ENCODE assay signal across 7 cellular contexts in the genomic region with DNA sequence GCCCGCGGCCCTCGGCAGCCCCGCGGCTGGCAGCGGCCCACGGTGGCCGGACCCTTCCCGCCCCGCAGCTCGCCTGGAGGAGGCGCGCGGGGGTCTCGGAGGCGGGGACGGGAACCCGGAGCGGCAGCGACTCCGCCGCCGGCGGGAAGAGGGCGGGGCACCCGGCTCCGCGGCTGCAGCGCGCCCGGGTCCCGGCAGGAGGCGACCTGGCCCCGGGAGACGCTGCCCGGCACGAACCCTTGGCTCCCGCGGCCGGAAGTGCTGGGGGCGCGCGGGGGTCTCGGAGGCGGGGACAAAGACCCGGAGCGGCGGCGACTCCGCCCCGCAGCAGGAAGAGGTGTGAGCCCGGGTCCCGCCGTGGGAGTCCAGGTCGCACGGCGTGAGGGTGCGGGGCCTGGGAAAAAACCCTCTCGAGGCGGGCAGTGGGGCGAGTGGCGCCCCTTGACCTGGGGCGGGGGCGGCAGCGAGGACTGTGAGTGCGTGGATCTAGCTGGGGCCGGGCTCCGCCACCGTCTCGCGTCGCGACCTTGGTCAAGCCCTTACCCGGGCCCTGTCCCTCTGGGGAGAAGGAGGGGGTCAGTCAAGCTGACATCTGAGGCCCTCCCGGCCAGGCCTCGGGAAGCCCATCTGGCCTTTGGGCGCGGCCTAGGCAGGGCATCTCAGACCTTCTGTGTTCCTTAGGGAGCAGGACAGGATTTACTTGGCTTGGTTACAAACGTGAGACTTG. TPM values are rescaled to one million over a fixed set of nuclear protein-coding genes. Genes with fewer than 3 reads are reported as not detected.
DNase-seq lines count a peak whose midpoint lies in the region; ATAC-seq, FAIRE-seq and TF ChIP-seq lines count a peak whose summit lies in the region.

A gene (minus strand): TSS at position 151 of the 727 bp plus-strand sequence. CDS start 230 bp downstream, outside the sequence.

- dilution Hi-C loops in keratinocyte (cut with MboI; ENCODE audit: extremely low pct_ligation_motif_present, low sequenced_read_pairs): no loop called here

- H3K79me2 ChIP-seq in keratinocyte (ENCODE audit: control insufficient read depth, insufficient read depth, low read length): no peaks in the 10 kb centered on the region

- H3K9me1 ChIP-seq in keratinocyte (ENCODE audit: control insufficient read depth, extremely low read depth, insufficient read depth, low read length): no peaks in the 10 kb centered on the region

- no peaks in the 10 kb centered on the region for H3K9me3 ChIP-seq in keratinocyte (ENCODE audit: control insufficient read depth, low read depth, low read length)

- no peak for FAIRE-seq in keratinocyte (lab: Jason Lieb, UNC)

- peak; percentile 96 for TF ChIP-seq CTCF in GM13977 (IDR thresholded peaks at IDR 0.05; ENCODE audit: extremely low read depth, insufficient read depth, missing control alignments)
- peak; percentile 31 to 80 (median 61) for TF ChIP-seq CTCF in keratinocyte (optimal IDR thresholded peaks at IDR 0.05 in 1 of 3, IDR thresholded peaks at IDR 0.05 in 1 of 3, conservative IDR thresholded peaks at IDR 0.05 in 1 of 3; ENCODE audit: extremely low read depth in 1 of 3, insufficient read depth in 2 of 3, low read length in 3 of 3)

- H3K27ac ChIP-seq in caudate nucleus (ENCODE audit: low read depth, low read length) (peak within 1 kb of the TSS; percentile 40), keratinocyte (ENCODE audit: control insufficient read depth, insufficient read depth, low read length) (peak within 1 kb of the TSS; percentile 58)

- no peaks in the 10 kb centered on the region for H4K20me1 ChIP-seq in keratinocyte (ENCODE audit: control insufficient read depth, extremely low read depth, insufficient read depth, low read length)

- peak within 1 kb of the TSS; percentile 80 for H2AFZ ChIP-seq in keratinocyte (ENCODE audit: control insufficient read depth, low read length)

- H3K4me3 ChIP-seq in keratinocyte (ENCODE audit: control insufficient read depth in 2 of 3, extremely low read depth in 1 of 3, insufficient read depth in 2 of 3, low read depth in 1 of 3, low read length in 3 of 3): peak within 1 kb of the TSS; percentile 48 to 75 (median 66)

- peak; percentile 70 for ATAC-seq in HG02840 (IDR thresholded peaks at IDR 0.05; ENCODE audit: low FRiP score, unreplicated experiment)

- H3K36me3 ChIP-seq in keratinocyte (ENCODE audit: control insufficient read depth in 2 of 2, extremely low read depth in 1 of 2, insufficient read depth in 2 of 2, low read length in 2 of 2): no peaks in the 10 kb centered on the region

- in situ Hi-C loops in GM13977 (cut with MboI; ENCODE audit: low pct_unique_long_range_greater_than_20kb, low sequenced_read_pairs, unreplicated experiment): loop anchor here (5.0 kb wide), 1 partner anchor 66 kb away; no protein-coding TSS in a partner anchor

- DNase-seq in GM13977 (ENCODE audit: low spot score) (peak; percentile 97), NCI-H2029 treated with DMSO at 0.1 percent for 48 hours (lab: John Stamatoyannopoulos, UW) (peak; percentile 5), caudate nucleus (lab: John Stamatoyannopoulos, UW) (peak in 40 of 61 donors; percentile 4 to 69 (median 34)), keratinocyte (ENCODE audit: low read depth, low spot score) (no peak)
- DNase-seq in activated CD4-positive, CD25-positive, alpha-beta regulatory T cell (lab: John Stamatoyannopoulos, UW): peak; percentile 48 to 72 (median 58)
- DNase-seq in stimulated activated CD4-positive, alpha-beta T cell treated with anti-CD3 and anti-CD28 coated beads, Interleukin-12 subunit alpha, Interleukin-12 subunit beta, amount 100 ng/mL, for 48 hours (ENCODE audit: low read depth in 2 of 3, low spot score in 1 of 3): peak; percentile 34 to 70 (median 58)

- H3K27me3 ChIP-seq in keratinocyte (ENCODE audit: control insufficient read depth, extremely low read depth, insufficient read depth, low read length): no peaks in the 10 kb centered on the region

- peak within 1 kb of the TSS; percentile 72 for H3K4me2 ChIP-seq in keratinocyte (ENCODE audit: control insufficient read depth, extremely low read depth, insufficient read depth, low read depth, low read length)

- H3K9ac ChIP-seq in keratinocyte (ENCODE audit: control insufficient read depth, extremely low read depth, insufficient read depth, low read length): peak within 1 kb of the TSS; percentile 79

- peaks cover 33% of the 10 kb centered on the region for H3K4me1 ChIP-seq in keratinocyte (ENCODE audit: control insufficient read depth, extremely low read depth, insufficient read depth, low read length)

RNA-seq across cellular contexts. Expression of the gene that starts here (rescaled TPM):
- polyA plus RNA-seq in keratinocyte: 4.1 to 6.1 TPM (median 4.9 TPM) in 3 replicates
- polyA plus RNA-seq in keratinocyte (2011; ENCODE audit: low read depth): 3.9 TPM
- 3.1 and 4.6 TPM in 2 replicates for polyA plus RNA-seq in keratinocyte (2011; cell fraction: cytosol; rRNA removed)
- 0.73 and 1.3 TPM in 2 replicates for polyA plus RNA-seq in keratinocyte (2011; cell fraction: nucleus; rRNA removed)
- polyA plus RNA-seq in keratinocyte (2012; ENCODE audit: low replicate concordance): 3.9 and 6.3 TPM in 2 replicates
- 5.6 to 8.1 TPM (median 5.7 TPM) in 3 replicates for polyA minus RNA-seq in keratinocyte
- 3.1 TPM for polyA minus RNA-seq in keratinocyte (2011; cell fraction: cytosol; rRNA and poly(A)+ RNA removed)
- polyA minus RNA-seq in keratinocyte (2011; cell fraction: nucleus; rRNA and poly(A)+ RNA removed): 1.5 and 1.9 TPM in 2 replicates
